ENCODE assay signal across 8 cellular contexts in the genomic region with DNA sequence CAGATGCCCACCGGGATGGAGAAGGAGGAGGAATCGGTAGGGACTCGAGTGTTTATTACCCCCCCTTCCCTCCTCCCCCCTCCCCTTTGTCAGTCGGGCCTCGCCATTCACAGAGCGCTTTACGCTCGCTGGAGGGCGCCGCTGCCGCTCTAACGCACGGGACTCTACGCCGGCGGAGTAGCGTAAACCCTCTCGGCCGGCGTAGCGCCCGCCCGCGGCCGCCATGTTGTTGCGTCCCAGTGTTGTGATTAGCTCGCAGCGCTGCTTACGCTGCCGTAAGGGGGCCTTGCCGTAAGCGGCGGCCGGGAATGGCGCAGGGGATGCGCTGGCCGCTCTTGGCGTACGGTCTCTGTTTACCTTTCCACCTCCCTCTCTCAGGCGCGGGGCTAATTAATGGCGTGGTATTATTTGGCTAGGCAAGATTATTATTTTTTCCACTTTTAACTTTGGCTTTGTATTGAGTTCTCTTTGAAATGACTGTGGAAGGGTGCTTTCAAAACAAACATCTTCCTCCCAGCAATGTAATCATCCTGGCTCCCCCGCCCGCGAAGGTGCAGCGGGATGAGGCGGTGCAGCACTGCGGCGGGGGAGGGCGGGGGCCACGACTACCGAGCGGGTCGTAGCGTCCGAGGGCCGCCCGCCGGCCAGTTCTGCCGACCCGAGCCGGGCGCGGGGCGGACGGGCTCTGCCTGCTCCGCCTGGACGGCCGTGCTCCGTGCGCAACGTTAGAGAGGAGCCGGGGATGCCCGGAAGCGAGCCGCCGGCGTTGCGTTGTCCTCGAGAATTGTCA. TPM values are rescaled to one million over a fixed set of nuclear protein-coding genes. Genes with fewer than 3 reads are reported as not detected.
DNase-seq lines count a peak whose midpoint lies in the region; ATAC-seq, FAIRE-seq and TF ChIP-seq lines count a peak whose summit lies in the region.

No MANE protein-coding gene starts in this region.

- H3K27me3 ChIP-seq in ascending aorta: no peaks in the 10 kb centered on the region
- H3K27me3 ChIP-seq in right cardiac atrium (ENCODE audit: control insufficient read depth, insufficient read depth): no peaks in the 10 kb centered on the region
- no peaks in the 10 kb centered on the region for H3K27me3 ChIP-seq in psoas muscle (ENCODE audit: insufficient read depth in 3 of 3, low read length in 2 of 3)

- H3K9me3 Mint-ChIP-seq in T-helper 2 cell treated with Interferon-gamma antibody and Interleukin-4, amounts not matched to agents 5 μg/mL and 100 μg/mL, for 36 hours: no peaks in the 10 kb centered on the region

- H3K36me3 Mint-ChIP-seq in T-helper 2 cell treated with Interferon-gamma antibody and Interleukin-4, amounts not matched to agents 5 μg/mL and 100 μg/mL, for 36 hours (ENCODE audit: low read depth): peaks cover 9% of the 10 kb centered on the region

- H3K9me3 ChIP-seq in ascending aorta (no peaks in the 10 kb centered on the region), right cardiac atrium (ENCODE audit: control insufficient read depth, low read length) (no peaks in the 10 kb centered on the region), psoas muscle (no peaks in the 10 kb centered on the region)

- TF ChIP-seq CTCF in ascending aorta (IDR thresholded peaks at IDR 0.05) (peak in 2 of 3 experiments; percentile 23 to 40), psoas muscle (IDR thresholded peaks at IDR 0.05) (peak; percentile 41)

- intact Hi-C loops in ascending aorta (cut with DNase I): loop anchor here (2.0 to 10.0 kb wide), 3 partner anchors 137 to 1839 kb away; a partner anchor contains a TSS
- intact Hi-C loops in right cardiac atrium (cut with DNase I): loop anchor here in 2 of 4 donors (10.0 kb wide), 2 partner anchors 129 to 349 kb away; no protein-coding TSS in a partner anchor
- intact Hi-C loops in psoas muscle (cut with DNase I): loop anchor here in 1 of 2 donors (5.0 kb wide), 1 partner anchor 92 kb away; no protein-coding TSS in a partner anchor

- H3K4me3 ChIP-seq in ascending aorta (peak overlapping the region; percentile 89 to 98), right cardiac atrium (ENCODE audit: low read length) (peak overlapping the region; percentile 92), psoas muscle (peak overlapping the region; percentile 82)

- ATAC-seq in GM18498 (IDR thresholded peaks at IDR 0.05; ENCODE audit: unreplicated experiment): peak; percentile 57
- ATAC-seq in HG02973 (IDR thresholded peaks at IDR 0.05; ENCODE audit: unreplicated experiment): peak; percentile 45
- peak; percentile 92 for ATAC-seq in right cardiac atrium
- ATAC-seq in psoas muscle: peak; percentile 86 to 90 (median 90)

- peak overlapping the region; percentile 99 to 100 for H3K27ac ChIP-seq in ascending aorta
- peak overlapping the region; percentile 98 for H3K27ac ChIP-seq in right cardiac atrium (ENCODE audit: low read length)
- peak overlapping the region; percentile 97 for H3K27ac ChIP-seq in psoas muscle

- peaks cover 0 to 14% of the 10 kb centered on the region in 2 donors for H3K4me1 ChIP-seq in ascending aorta
- no peaks in the 10 kb centered on the region for H3K4me1 ChIP-seq in right cardiac atrium (ENCODE audit: control insufficient read depth, insufficient read depth, low read length)
- peaks cover 30% of the 10 kb centered on the region for H3K4me1 ChIP-seq in psoas muscle

- under 1% methylated on average over 80 of the region's 80 CpGs for WGBS in right cardiac atrium
- 0 to 1% (median 0%) methylated on average over 71 to 80 of the region's 80 CpGs for WGBS in psoas muscle, 3 donors

- peak overlapping the region; percentile 92 for H3K27ac Mint-ChIP-seq in T-helper 2 cell treated with Interferon-gamma antibody and Interleukin-4, amounts not matched to agents 5 μg/mL and 100 μg/mL, for 36 hours

- peak overlapping the region; percentile 91 for H3K4me3 Mint-ChIP-seq in T-helper 2 cell treated with Interferon-gamma antibody and Interleukin-4, amounts not matched to agents 5 μg/mL and 100 μg/mL, for 36 hours

- peak; percentile 11 for DNase-seq in NCI-H187 treated with DMSO at 0.1 percent for 48 hours (lab: John Stamatoyannopoulos, UW)
- peak; percentile 92 for DNase-seq in T-helper 2 cell treated with Interferon-gamma antibody and Interleukin-4, amounts not matched to agents 5 μg/mL and 100 μg/mL, for 36 hours (ENCODE audit: low spot score)
- peak; percentile 75 to 97 for DNase-seq in ascending aorta (ENCODE audit: low spot score in 2 of 2)
- DNase-seq in right cardiac atrium: peak; percentile 94 to 98 (median 97)
- DNase-seq in psoas muscle: peak; percentile 94 to 97
- peak; percentile 90 for DNase-seq in urothelium cell line (ENCODE audit: low spot score)

- H3K36me3 ChIP-seq in ascending aorta (no peaks in the 10 kb centered on the region), psoas muscle (ENCODE audit: insufficient read depth in 1 of 2, low read depth in 1 of 2) (no peaks in the 10 kb centered on the region)

- FAIRE-seq in urothelium cell line (lab: Jason Lieb, UNC): peak; percentile 91

- peaks cover 3% of the 10 kb centered on the region for H3K27me3 Mint-ChIP-seq in T-helper 2 cell treated with Interferon-gamma antibody and Interleukin-4, amounts not matched to agents 5 μg/mL and 100 μg/mL, for 36 hours (ENCODE audit: low read depth)

- peaks cover 26% of the 10 kb centered on the region for H3K4me1 Mint-ChIP-seq in T-helper 2 cell treated with Interferon-gamma antibody and Interleukin-4, amounts not matched to agents 5 μg/mL and 100 μg/mL, for 36 hours (ENCODE audit: low read depth)

RNA-seq across cellular contexts. Expression of a gene that starts 0.8 kb away (rescaled TPM):
- total RNA-seq in ascending aorta (6.5 TPM), right cardiac atrium (10 to 100 TPM; 23.5 to 27.8 (median 26.8) TPM), psoas muscle (10 to 100 TPM; 15.7 to 21.4 (median 16.9) TPM)
- polyA plus RNA-seq in right cardiac atrium (9.9 TPM), psoas muscle (10 to 100 TPM in 2 of 3 donors, 1 to 10 TPM in 1; 6.3 to 10.7 (median 10.1) TPM)

Comparison
In these comparisons a context has a peak if more than half of its experiments do, and no peak if none do; other contexts are left out.
1. Peak in every context shown above with its lines: DNase-seq, ATAC-seq, H3K4me3 ChIP-seq and H3K27ac ChIP-seq.
2. DNase-seq: peak in every context shown above with its lines; median percentile 97 in right cardiac atrium; 96 in psoas muscle; 92 in T-helper 2 cell treated with Interferon-gamma antibody and Interleukin-4, amounts not matched to agents 5 μg/mL and 100 μg/mL, for 36 hours; 90 in urothelium cell line; 86 in ascending aorta; 11 in NCI-H187 treated with DMSO at 0.1 percent for 48 hours.